In the genomic region with DNA sequence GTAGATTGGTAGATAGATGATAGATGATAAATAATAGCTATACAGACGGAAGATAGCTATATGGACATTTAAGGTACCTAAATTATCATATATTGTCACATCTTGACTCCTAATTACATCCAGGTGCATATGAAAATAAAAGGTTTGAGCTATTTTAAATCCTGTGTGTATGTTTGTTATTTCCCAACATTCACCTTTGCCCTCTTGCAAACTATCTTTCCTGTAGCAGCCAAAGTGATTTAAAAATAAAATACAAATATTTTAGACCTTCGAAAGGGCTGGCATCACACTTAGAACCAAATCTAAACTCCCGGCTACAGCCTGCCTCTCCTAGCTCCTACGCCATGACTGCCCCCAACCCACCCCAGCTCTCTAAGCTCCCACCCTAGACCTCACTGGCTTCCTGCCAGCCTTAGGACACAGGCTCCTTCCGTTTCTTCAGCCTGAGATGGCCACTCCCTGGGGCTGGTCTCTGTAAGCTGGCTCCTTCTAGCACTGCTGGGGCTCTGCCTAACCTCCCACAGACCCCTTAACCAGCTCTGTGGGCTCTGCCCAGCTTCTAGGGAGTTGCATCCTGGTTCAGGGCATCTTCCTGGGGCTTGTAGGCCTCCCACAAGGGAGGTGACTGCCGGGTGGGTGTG, we compare ENCODE assay signal across 22 cellular contexts.
DNase-seq lines count a peak whose midpoint lies in the region; ATAC-seq, FAIRE-seq and TF ChIP-seq lines count a peak whose summit lies in the region.
"Had no signal": no experiment of that assay in that cellular context is flagged by ENCODE, and none has a peak within 500 bp of the region (broad histone marks: within the 10 kb centered on the region; RNA-seq: fewer than 3 reads in every experiment).

No MANE protein-coding gene starts in this region.

- H3K27ac ChIP-seq in DND-41 (ENCODE audit: low read length) (no peak overlapping the region), astrocyte (ENCODE audit: low read depth, low read length) (no peak overlapping the region), stomach (peak overlapping the region in 3 of 5 donors; percentile 30 to 64 (median 58))
- H3K27ac ChIP-seq: HL-60, left lung had no signal

- H3K27ac Mint-ChIP-seq in astrocyte (ENCODE audit: unreplicated experiment) = no peak overlapping the region
- H3K27ac Mint-ChIP-seq: activated naive CD4-positive, alpha-beta T cell treated with anti-CD3 and anti-CD28 coated beads, Interleukin-2, amount 50 U/mL, for 72 hours; activated T-helper 1 cell treated with anti-CD3 and anti-CD28 coated beads, Interleukin-12 subunit alpha, Interleukin-12 subunit beta, Interleukin-2, Interleukin-4 antibody, amounts not matched to agents 30 ng/mL and 10 ng/mL and 1 ng/mL, durations not matched to agents 14 hours and 24 hours and 36 hours; brain; CD8-positive, alpha-beta T cell; stimulated activated naive CD8-positive, alpha-beta T cell treated with anti-CD3 and anti-CD28 coated beads, Interleukin-15, amount 100 ng/mL, for 72 hours had no signal

- H3K9ac ChIP-seq in DND-41 (ENCODE audit: low read depth, low read length) (no peak overlapping the region), astrocyte (ENCODE audit: low read length) (no peak overlapping the region)

- H3K4me1 ChIP-seq in DND-41 (ENCODE audit: insufficient read depth, low read length) = no peaks in the 10 kb centered on the region; the same call in 1 of the 2 replicates
- peaks cover 3% of the 10 kb centered on the region for H3K4me1 ChIP-seq in astrocyte (ENCODE audit: insufficient read depth, low read length)
- peaks cover 5 to 51% (median 35%) of the 10 kb centered on the region in 4 donors for H3K4me1 ChIP-seq in stomach

- no peak for DNase-seq in DND-41
- DNase-seq in astrocyte (ENCODE audit: low read depth) = no peak
- peak; percentile 45 to 47 for DNase-seq in left colon
- no peak for DNase-seq in stomach
- DNase-seq in mucosa of gallbladder (ENCODE audit: low spot score) = no peak
- no peak for DNase-seq in ureter (ENCODE audit: low spot score)
- DNase-seq: CD8-positive, alpha-beta T cell; DMS53; left lung; NCI-H1694; NCI-H2227 treated with DMSO at 0.1 percent for 48 hours; stimulated activated CD4-positive, alpha-beta T cell treated with anti-CD3 and anti-CD28 coated beads, Interleukin-2, amount 100 ng/mL, for 24 hours; stimulated activated naive CD8-positive, alpha-beta T cell treated with anti-CD3 and anti-CD28 coated beads, Interleukin-15, amount 100 ng/mL, for 72 hours; T-helper 9 cell had no signal

- peaks cover 8% of the 10 kb centered on the region for H3K9me3 Mint-ChIP-seq in astrocyte (ENCODE audit: unreplicated experiment)
- H3K9me3 Mint-ChIP-seq: activated naive CD4-positive, alpha-beta T cell treated with anti-CD3 and anti-CD28 coated beads, Interleukin-2, amount 50 U/mL, for 72 hours; activated T-helper 1 cell treated with anti-CD3 and anti-CD28 coated beads, Interleukin-12 subunit alpha, Interleukin-12 subunit beta, Interleukin-2, Interleukin-4 antibody, amounts not matched to agents 30 ng/mL and 10 ng/mL and 1 ng/mL, durations not matched to agents 14 hours and 24 hours and 36 hours; CD8-positive, alpha-beta T cell; stimulated activated naive CD8-positive, alpha-beta T cell treated with anti-CD3 and anti-CD28 coated beads, Interleukin-15, amount 100 ng/mL, for 72 hours had no signal

- TF ChIP-seq EP300 in stomach (IDR thresholded peaks at IDR 0.05) = no peak

- TF ChIP-seq CTCF in DND-41 (IDR thresholded peaks at IDR 0.05; ENCODE audit: borderline replicate concordance, extremely low read depth, low read length, poor library complexity, severe bottlenecking) (no peak), astrocyte (IDR thresholded peaks at IDR 0.05; ENCODE audit: insufficient read depth, low read depth, low read length) (no peak), stomach (IDR thresholded peaks at IDR 0.05) (no peak)

- H3K36me3 Mint-ChIP-seq in astrocyte (ENCODE audit: low read depth, unreplicated experiment) = no peaks in the 10 kb centered on the region
- H3K36me3 Mint-ChIP-seq: activated naive CD4-positive, alpha-beta T cell treated with anti-CD3 and anti-CD28 coated beads, Interleukin-2, amount 50 U/mL, for 72 hours; brain; CD8-positive, alpha-beta T cell had no signal

- no peak overlapping the region for H3K4me3 Mint-ChIP-seq in astrocyte (ENCODE audit: unreplicated experiment)
- H3K4me3 Mint-ChIP-seq: activated T-helper 1 cell treated with anti-CD3 and anti-CD28 coated beads, Interleukin-12 subunit alpha, Interleukin-12 subunit beta, Interleukin-2, Interleukin-4 antibody, amounts not matched to agents 30 ng/mL and 10 ng/mL and 1 ng/mL, durations not matched to agents 14 hours and 24 hours and 36 hours; brain; CD8-positive, alpha-beta T cell; stimulated activated naive CD8-positive, alpha-beta T cell treated with anti-CD3 and anti-CD28 coated beads, Interleukin-15, amount 100 ng/mL, for 72 hours had no signal

- H4K20me1 ChIP-seq in DND-41 (ENCODE audit: insufficient read depth, low read length) (no peaks in the 10 kb centered on the region), astrocyte (ENCODE audit: insufficient read depth, low read length) (no peaks in the 10 kb centered on the region)

- no peaks in the 10 kb centered on the region for H3K27me3 Mint-ChIP-seq in astrocyte (ENCODE audit: low read depth, unreplicated experiment)
- H3K27me3 Mint-ChIP-seq: brain had no signal

- H3K27me3 ChIP-seq in DND-41 (ENCODE audit: insufficient read depth, low read length, poor library complexity) (no peaks in the 10 kb centered on the region), astrocyte (ENCODE audit: insufficient read depth, low read length) (no peaks in the 10 kb centered on the region), stomach (no peaks in the 10 kb centered on the region)
- H3K27me3 ChIP-seq: left lung had no signal

- H3K4me3 ChIP-seq in DND-41 (ENCODE audit: low read depth in 1 of 2, low read length in 2 of 2) = no peak overlapping the region
- H3K4me3 ChIP-seq in astrocyte (ENCODE audit: insufficient read depth, low read depth, low read length) = no peak overlapping the region
- H3K4me3 ChIP-seq in stomach = no peak overlapping the region
- H3K4me3 ChIP-seq: left lung had no signal

- H2AFZ ChIP-seq in DND-41 (ENCODE audit: low read depth, low read length) = 0 out of 2 replicates have a peak overlapping the region, but pooled peaks have one; percentile 3
- peak overlapping the region; percentile 35 for H2AFZ ChIP-seq in astrocyte (ENCODE audit: low read depth, low read length)

- no peaks in the 10 kb centered on the region for H3K36me3 ChIP-seq in DND-41 (ENCODE audit: insufficient read depth, low read length)
- no peaks in the 10 kb centered on the region for H3K36me3 ChIP-seq in astrocyte (ENCODE audit: insufficient read depth, low read length)
- no peaks in the 10 kb centered on the region for H3K36me3 ChIP-seq in stomach
- H3K36me3 ChIP-seq: left lung had no signal

- TF ChIP-seq POLR2A in stomach (IDR thresholded peaks at IDR 0.05) = no peak

- intact Hi-C loops in left colon (cut with DNase I, micrococcal nuclease) = no loop called here
- intact Hi-C loops in stomach (cut with DNase I; ENCODE audit: low total_unique reads) = no loop called here

- ATAC-seq in DND-41 (ENCODE audit: insufficient read depth, low read depth) (no peak), left colon (peak; percentile 68), HG02588 (IDR thresholded peaks at IDR 0.05; ENCODE audit: unreplicated experiment) (no peak), GM19035 (IDR thresholded peaks at IDR 0.05; ENCODE audit: unreplicated experiment) (no peak)
- ATAC-seq: activated CD4-positive, CD25-positive, alpha-beta regulatory T cell treated with anti-CD3 and anti-CD28 coated beads, Interleukin-2, amount 50 U/mL, for 24 hours; activated naive CD4-positive, alpha-beta T cell treated with anti-CD3 and anti-CD28 coated beads, Interleukin-2, amount 50 U/mL, for 72 hours; CD8-positive, alpha-beta T cell; left lung; stimulated activated naive CD8-positive, alpha-beta T cell treated with anti-CD3 and anti-CD28 coated beads, Interleukin-15, amount 100 ng/mL, for 72 hours had no signal

- H3K79me2 ChIP-seq in DND-41 (ENCODE audit: insufficient read depth, low read length) (no peaks in the 10 kb centered on the region), astrocyte (ENCODE audit: insufficient read depth, low read length) (no peaks in the 10 kb centered on the region)

- H3K9me3 ChIP-seq in DND-41 (ENCODE audit: insufficient read depth, low read length, severe bottlenecking) (no peaks in the 10 kb centered on the region), astrocyte (ENCODE audit: insufficient read depth, low read depth, low read length) (no peaks in the 10 kb centered on the region), stomach (no peaks in the 10 kb centered on the region)
- H3K9me3 ChIP-seq: left lung had no signal

- WGBS in stomach, 5 donors = 44 to 62% (median 59%) methylated on average over 6 of the region's 6 CpGs

- no peak overlapping the region for H3K4me2 ChIP-seq in DND-41 (ENCODE audit: insufficient read depth, low read length)
- no peak overlapping the region for H3K4me2 ChIP-seq in astrocyte (ENCODE audit: low read length)

- peaks cover 9% of the 10 kb centered on the region for H3K4me1 Mint-ChIP-seq in astrocyte (ENCODE audit: low read depth, unreplicated experiment)

- no peak for FAIRE-seq in astrocyte (lab: Jason Lieb, UNC)
- FAIRE-seq: GM12892 had no signal

Comparison
In these comparisons a context has a peak if more than half of its experiments do, and no peak if none do; other contexts are left out.
1. DNase-seq: peak in left colon (2 of 2); none in DND-41 (single experiment), astrocyte (single experiment), stomach (single experiment), mucosa of gallbladder (single experiment) and ureter (single experiment).
2. H3K27ac ChIP-seq: peak in stomach (3 of 5); none in DND-41 (single experiment) and astrocyte (single experiment).